Comparison of ENCODE assay signal across 18 cellular contexts in genomic region chr1:231351816-231352215, GRCh38. TPM values are rescaled to one million over a fixed set of nuclear protein-coding genes. Genes with fewer than 3 reads are reported as not detected.
DNase-seq lines count a peak whose midpoint lies in the region; ATAC-seq and TF ChIP-seq lines count a peak whose summit lies in the region.
"Had no signal": no experiment of that assay in that cellular context is flagged by ENCODE, and none has a peak within 500 bp of the region (broad histone marks: within the 10 kb centered on the region; RNA-seq: fewer than 3 reads in every experiment).

No MANE protein-coding gene starts in this region.

- intact Hi-C loops in heart right ventricle (cut with DNase I) = loop anchor here in 1 of 10 donors (10.0 kb wide), 1 partner anchor 253 kb away; no protein-coding TSS in a partner anchor
- intact Hi-C loops in right cardiac atrium (cut with DNase I) = loop anchor here in 1 of 4 donors (5.0 to 10.0 kb wide), 2 partner anchors 63 to 250 kb away; no protein-coding TSS in a partner anchor
- intact Hi-C loops in gastrocnemius medialis (cut with DNase I; ENCODE audit: low total_unique reads) = no loop called here

- TF ChIP-seq CTCF in heart right ventricle (IDR thresholded peaks at IDR 0.05) (no peak), gastrocnemius medialis (IDR thresholded peaks at IDR 0.05 in 4 of 5, conservative IDR thresholded peaks at IDR 0.05 in 1 of 5) (no peak)

- ATAC-seq in heart right ventricle (peak in 2 of 8 donors; percentile 41 to 55), right cardiac atrium (no peak), gastrocnemius medialis (no peak), GM19463 (IDR thresholded peaks at IDR 0.05; ENCODE audit: unreplicated experiment) (no peak)
- ATAC-seq: GM23338 had no signal

- H3K36me3 ChIP-seq in heart right ventricle (peaks cover 0 to 75% (median 36%) of the 10 kb centered on the region in 9 donors), gastrocnemius medialis (peaks cover 0 to 42% of the 10 kb centered on the region in 2 donors)

- H3K4me1 ChIP-seq in heart right ventricle (peaks cover 0 to 23% (median 5%) of the 10 kb centered on the region in 9 donors), right cardiac atrium (ENCODE audit: control insufficient read depth, insufficient read depth, low read length) (no peaks in the 10 kb centered on the region), gastrocnemius medialis (no peaks in the 10 kb centered on the region)
- H3K4me1 ChIP-seq: BE2C, Caco-2 had no signal

- 53 to 64% methylated on average over 2 of the region's 2 CpGs for WGBS in heart right ventricle, 2 donors
- 47% methylated on average over 2 of the region's 2 CpGs for WGBS in right cardiac atrium

- H3K4me3 ChIP-seq in heart right ventricle = no peak overlapping the region
- no peak overlapping the region for H3K4me3 ChIP-seq in right cardiac atrium (ENCODE audit: low read length)
- H3K4me3 ChIP-seq in gastrocnemius medialis = no peak overlapping the region
- H3K4me3 ChIP-seq: GM23338 had no signal

- H3K27ac ChIP-seq in heart right ventricle = peak overlapping the region in 9 of 10 donors; percentile 13 to 70 (median 30)
- H3K27ac ChIP-seq in right cardiac atrium (ENCODE audit: low read length) = no peak overlapping the region
- peak overlapping the region; percentile 3 to 33 (median 15) for H3K27ac ChIP-seq in gastrocnemius medialis

- DNase-seq in heart right ventricle = no peak
- DNase-seq in right cardiac atrium = no peak
- peak; percentile 59 to 92 for DNase-seq in dermis microvascular lymphatic vessel endothelial cell (ENCODE audit: low read depth in 2 of 2)
- DNase-seq in glomerular endothelial cell (ENCODE audit: extremely low read depth, low read depth, low spot score) = peak; percentile 93
- DNase-seq in gastrocnemius medialis = no peak
- DNase-seq in 8988T = no peak
- no peak for DNase-seq in activated CD8-positive, alpha-beta memory T cell treated with anti-CD3 and anti-CD28 coated beads for 24 hours
- DNase-seq: BE2C; C1 segment of cervical spinal cord; Caco-2; CD4-positive, alpha-beta T cell; DMS153; DMS79; GDM1; HCEC 1CT; IMR-90 had no signal

- no peak for TF ChIP-seq POLR2A in gastrocnemius medialis (IDR thresholded peaks at IDR 0.05)

- H3K27me3 ChIP-seq in heart right ventricle (no peaks in the 10 kb centered on the region), right cardiac atrium (ENCODE audit: control insufficient read depth, insufficient read depth) (no peaks in the 10 kb centered on the region), gastrocnemius medialis (no peaks in the 10 kb centered on the region)
- H3K27me3 ChIP-seq: BE2C had no signal

- in situ Hi-C loops in gastrocnemius medialis (cut with MboI; ENCODE audit: low sequenced_read_pairs in 4 of 4) = loop anchor here in 2 of 4 donors (5.0 to 10.0 kb wide), 2 partner anchors 235 to 253 kb away; no protein-coding TSS in a partner anchor

- H3K9me3 ChIP-seq in heart right ventricle = no peaks in the 10 kb centered on the region
- H3K9me3 ChIP-seq in right cardiac atrium (ENCODE audit: control insufficient read depth, low read length) = no peaks in the 10 kb centered on the region
- no peaks in the 10 kb centered on the region for H3K9me3 ChIP-seq in gastrocnemius medialis
- H3K9me3 ChIP-seq: BE2C, Caco-2 had no signal

RNA-seq across cellular contexts. Expression of gene SPRTN, which starts 13.7 kb away (rescaled TPM):
- total RNA-seq in heart right ventricle = 10 to 100 TPM in 1 of 10 donors, 1 to 10 TPM in 9; 6.4 to 11.0 (median 7.6) TPM
- 1 to 10 TPM; 4.1 to 4.2 TPM for polyA plus RNA-seq in heart right ventricle
- total RNA-seq in right cardiac atrium = 10 to 100 TPM in 1 of 4 donors, 1 to 10 TPM in 3; 5.6 to 10.4 (median 7.4) TPM
- 4.7 TPM for polyA plus RNA-seq in right cardiac atrium
- total RNA-seq in dermis microvascular lymphatic vessel endothelial cell = 12.3 and 13.9 TPM in 2 replicates
- total RNA-seq in glomerular endothelial cell = 22.9 and 24.9 TPM in 2 replicates
- total RNA-seq in gastrocnemius medialis = 10 to 100 TPM in 3 of 4 donors, 1 to 10 TPM in 1; 8.7 to 15.1 (median 10.7) TPM

RNA-seq across cellular contexts. Expression of gene EXOC8, which starts 14.2 kb away (rescaled TPM):
- total RNA-seq in heart right ventricle (10 to 100 TPM; 10.3 to 16.7 (median 12.8) TPM), right cardiac atrium (10 to 100 TPM; 12.3 to 16.9 (median 14.0) TPM), dermis microvascular lymphatic vessel endothelial cell (16.4 and 21.9 TPM in 2 replicates), glomerular endothelial cell (11.9 and 15.8 TPM in 2 replicates), gastrocnemius medialis (10 to 100 TPM; 25.4 to 50.9 (median 38.2) TPM)
- polyA plus RNA-seq in heart right ventricle (1 to 10 TPM; 3.5 to 4.3 TPM), right cardiac atrium (5.9 TPM)

Comparison
In these comparisons a context has a peak if more than half of its experiments do, and no peak if none do; other contexts are left out.
1. DNase-seq: peak in dermis microvascular lymphatic vessel endothelial cell (2 of 2) and glomerular endothelial cell (single experiment); none in heart right ventricle (0 of 2), right cardiac atrium (0 of 3), gastrocnemius medialis (0 of 2), 8988T (single experiment) and activated CD8-positive, alpha-beta memory T cell treated with anti-CD3 and anti-CD28 coated beads for 24 hours (single experiment).